ENCODE assay signal across 17 cellular contexts in genomic region chr12:28040251-28040650, GRCh38.
"Had no signal": no experiment of that assay in that cellular context is flagged by ENCODE, and none has a peak within 500 bp of the region (broad histone marks: within the 10 kb centered on the region; RNA-seq: fewer than 3 reads in every experiment).

No MANE protein-coding gene starts in this region.

- H3K36me3 ChIP-seq: esophagus muscularis mucosa, gastroesophageal sphincter, heart left ventricle, thoracic aorta, upper lobe of left lung had no signal

- H3K4me3 ChIP-seq: coronary artery, esophagus muscularis mucosa, gastroesophageal sphincter, heart left ventricle, thoracic aorta, upper lobe of left lung had no signal

- H3K9me3 ChIP-seq: esophagus muscularis mucosa, gastroesophageal sphincter, heart left ventricle, thoracic aorta, upper lobe of left lung had no signal

- H3K4me1 ChIP-seq: esophagus muscularis mucosa, gastroesophageal sphincter, heart left ventricle, upper lobe of left lung had no signal

- DNase-seq: activated naive CD4-positive, alpha-beta T cell; activated naive CD8-positive, alpha-beta T cell treated with anti-CD3 and anti-CD28 coated beads for 36 hours; activated T-cell treated with anti-CD3 and anti-CD28 coated beads, Interleukin-2, amount 50 U/mL, for 24 hours; cerebellar nuclear complex; heart left ventricle; left ventricle myocardium superior; midbrain; natural killer cell; small intestine; stimulated activated CD4-positive, alpha-beta T cell treated with anti-CD3 and anti-CD28 coated beads, Interleukin-2, amount 100 ng/mL, for 48 hours; stimulated activated naive CD4-positive, alpha-beta T cell; T-helper 9 cell; upper lobe of left lung had no signal

- H3K27ac ChIP-seq: coronary artery, esophagus muscularis mucosa, gastroesophageal sphincter, heart left ventricle, thoracic aorta, upper lobe of left lung had no signal

- H3K27me3 ChIP-seq: esophagus muscularis mucosa, gastroesophageal sphincter, heart left ventricle, upper lobe of left lung had no signal
